7 cellular contexts compared by ENCODE assay signal in the genomic region with DNA sequence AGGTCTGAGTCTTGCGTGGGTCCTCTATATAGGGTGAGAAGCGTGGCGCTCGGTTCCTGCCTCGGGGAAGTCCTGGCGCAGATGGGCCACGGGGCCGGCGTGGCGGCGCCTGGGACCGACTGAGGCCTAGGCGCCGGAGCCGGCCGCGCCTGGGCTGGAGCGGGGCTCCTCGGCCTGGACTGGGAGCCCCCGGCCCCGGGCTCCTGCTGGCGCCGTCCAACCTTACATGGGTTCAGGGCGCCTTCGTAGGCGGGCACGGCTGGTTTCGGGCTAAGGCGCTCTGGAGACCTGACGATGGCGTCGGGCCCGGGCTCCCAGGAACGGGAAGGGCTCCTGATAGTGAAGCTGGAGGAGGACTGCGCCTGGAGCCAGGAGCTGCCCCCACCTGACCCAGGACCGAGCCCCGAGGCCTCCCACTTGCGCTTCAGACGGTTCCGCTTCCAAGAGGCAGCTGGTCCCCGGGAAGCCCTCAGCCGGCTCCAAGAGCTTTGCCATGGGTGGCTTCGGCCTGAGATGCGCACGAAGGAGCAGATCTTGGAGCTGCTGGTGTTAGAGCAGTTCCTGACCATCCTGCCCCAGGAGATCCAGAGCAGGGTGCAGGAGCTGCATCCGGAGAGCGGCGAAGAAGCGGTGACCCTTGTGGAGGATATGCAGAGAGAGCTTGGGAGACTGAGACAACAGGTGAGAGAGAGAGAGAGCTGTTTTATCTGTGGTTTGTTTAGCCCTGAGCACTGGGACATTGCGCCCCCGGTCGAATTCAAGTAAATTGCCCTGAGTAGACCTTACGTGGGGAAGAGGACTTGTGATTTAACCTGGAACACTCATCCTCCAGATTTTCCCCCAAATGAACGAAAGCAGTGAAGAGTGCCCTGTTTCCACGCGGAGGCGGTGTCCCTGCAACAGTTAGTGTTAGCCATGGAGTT. TPM values are rescaled to one million over a fixed set of nuclear protein-coding genes. Genes with fewer than 3 reads are reported as not detected.
DNase-seq lines count a peak whose midpoint lies in the region; ATAC-seq and TF ChIP-seq lines count a peak whose summit lies in the region.

No MANE protein-coding gene starts in this region.

- ATAC-seq in GM21526 (IDR thresholded peaks at IDR 0.05; ENCODE audit: low FRiP score, unreplicated experiment) (peak; percentile 18), Panc1 (no peak), left lobe of liver (no peak), GM21825 (IDR thresholded peaks at IDR 0.05; ENCODE audit: unreplicated experiment) (no peak), GM18907 (IDR thresholded peaks at IDR 0.05; ENCODE audit: unreplicated experiment) (no peak)

- H2AFZ ChIP-seq in parathyroid adenoma: peak overlapping the region; percentile 97

- in situ Hi-C loops in Panc1 (cut with HindIII; ENCODE audit: low pct_unique_long_range_greater_than_20kb, low sequenced_read_pairs): no loop called here

- POLR2A ChIA-PET in Panc1 (lab: Charles Lee): interaction anchor here (0.6 kb wide), 1 partner anchor 366 kb away, joined by 4 read pairs; no protein-coding TSS in a partner anchor

- 6 to 8% methylated on average over 57 of the region's 57 CpGs for WGBS in esophagus, 2 donors

- no peaks in the 10 kb centered on the region for H3K27me3 ChIP-seq in Panc1 (ENCODE audit: control insufficient read depth, insufficient read depth, low read length)
- H3K27me3 ChIP-seq in esophagus (ENCODE audit: control insufficient read depth in 1 of 2, insufficient read depth in 2 of 2, low read length in 2 of 2): no peaks in the 10 kb centered on the region
- H3K27me3 ChIP-seq in parathyroid adenoma (ENCODE audit: control insufficient read depth, insufficient read depth, low read length): no peaks in the 10 kb centered on the region

- H3K9me3 ChIP-seq in Panc1 (ENCODE audit: control insufficient read depth, insufficient read depth, low read depth, low read length) (peaks cover 38% of the 10 kb centered on the region), esophagus (ENCODE audit: control insufficient read depth in 2 of 2, insufficient read depth in 1 of 2, low read depth in 1 of 2, low read length in 1 of 2) (peaks cover 3 to 17% of the 10 kb centered on the region in 2 donors), parathyroid adenoma (ENCODE audit: control insufficient read depth, low read length) (no peaks in the 10 kb centered on the region)

- BruUV-seq in Panc1 (replicated peaks; lab: Mats Ljungman, UMichigan): no TSS peak

- H3K9ac ChIP-seq in parathyroid adenoma: peak overlapping the region; percentile 90

- intact Hi-C loops in Panc1 (cut with micrococcal nuclease; ENCODE audit: unreplicated experiment): no loop called here

- CTCF ChIA-PET in Panc1 (lab: Charles Lee): interaction anchor here (1.5 kb wide), 1 partner anchor 17 kb away, joined by 6 read pairs; no protein-coding TSS in a partner anchor

- peak overlapping the region; percentile 95 for H3K27ac ChIP-seq in Panc1 (ENCODE audit: low read length)
- H3K27ac ChIP-seq in esophagus (ENCODE audit: low read depth in 2 of 2, low read length in 1 of 2): peak overlapping the region; percentile 88 to 100
- H3K27ac ChIP-seq in parathyroid adenoma: peak overlapping the region; percentile 98

- peaks cover 31% of the 10 kb centered on the region for H3K79me2 ChIP-seq in parathyroid adenoma

- peak overlapping the region; percentile 98 for H3K4me2 ChIP-seq in parathyroid adenoma (ENCODE audit: low read length)

- DNase-seq in Panc1 (ENCODE audit: low read depth, low spot score) (no peak), left lobe of liver (ENCODE audit: low spot score) (no peak)

- TF ChIP-seq CTCF in Panc1 (IDR thresholded peaks at IDR 0.05): no peak
- TF ChIP-seq CTCF in parathyroid adenoma (IDR thresholded peaks at IDR 0.05): no peak

- H3K4me1 ChIP-seq in Panc1 (ENCODE audit: control insufficient read depth, insufficient read depth, low read length): no peaks in the 10 kb centered on the region; the same call in 1 of the 2 replicates
- peaks cover 6 to 13% of the 10 kb centered on the region in 2 donors for H3K4me1 ChIP-seq in esophagus (ENCODE audit: control insufficient read depth in 2 of 2, insufficient read depth in 2 of 2, low read length in 1 of 2)
- H3K4me1 ChIP-seq in parathyroid adenoma: peaks cover 8% of the 10 kb centered on the region

- H3K36me3 ChIP-seq in Panc1 (ENCODE audit: control insufficient read depth, insufficient read depth, low read length): peaks cover 10% of the 10 kb centered on the region
- peaks cover 7 to 15% of the 10 kb centered on the region in 2 donors for H3K36me3 ChIP-seq in esophagus (ENCODE audit: control insufficient read depth in 2 of 2, insufficient read depth in 2 of 2, low read length in 1 of 2)
- no peaks in the 10 kb centered on the region for H3K36me3 ChIP-seq in parathyroid adenoma (ENCODE audit: control insufficient read depth, insufficient read depth, low read length)

- H3K4me3 ChIP-seq in Panc1 (ENCODE audit: low read depth in 2 of 2, low read length in 2 of 2) (peak overlapping the region; percentile 96 to 99), esophagus (ENCODE audit: low read depth in 1 of 2, low read length in 2 of 2) (peak overlapping the region; percentile 81 to 98), parathyroid adenoma (ENCODE audit: low read depth, low read length) (peak overlapping the region; percentile 92)

RNA-seq across cellular contexts. Expression of gene ZNF263, which starts 0.5 kb away (rescaled TPM):
- total RNA-seq in Panc1 (2021; ENCODE audit: unreplicated experiment) (53.5 TPM), left lobe of liver (8.4 TPM)
- 46.2 TPM for polyA plus RNA-seq in Panc1 (2012; ENCODE audit: insufficient read length)
- 10 to 100 TPM in 1 of 2 donors, 1 to 10 TPM in 1; 7.9 to 12.7 TPM for polyA plus RNA-seq in esophagus

RNA-seq across cellular contexts. Expression of gene TIGD7, which starts 21.4 kb away (rescaled TPM):
- total RNA-seq in Panc1 (2021; ENCODE audit: unreplicated experiment): 4.5 TPM
- 2.9 TPM for polyA plus RNA-seq in Panc1 (2012; ENCODE audit: insufficient read length)
- polyA plus RNA-seq in esophagus: 1 to 10 TPM in 1 of 2 donors, under 1 TPM in 1; 0.99 to 1.5 TPM
- total RNA-seq in left lobe of liver: 1.6 TPM

RNA-seq across cellular contexts. Expression of gene ZNF75A, which starts 21.5 kb away (rescaled TPM):
- total RNA-seq in Panc1 (2021; ENCODE audit: unreplicated experiment) (24.5 TPM), left lobe of liver (10.2 TPM)
- 13.2 TPM for polyA plus RNA-seq in Panc1 (2012; ENCODE audit: insufficient read length)
- polyA plus RNA-seq in esophagus: 10 to 100 TPM in 1 of 2 donors, 1 to 10 TPM in 1; 9.1 to 16.9 TPM

RNA-seq across cellular contexts. Expression of gene MEFV, which starts 27.4 kb away (rescaled TPM):
- 0.46 TPM for total RNA-seq in Panc1 (2021; ENCODE audit: unreplicated experiment)
- 0.19 TPM for polyA plus RNA-seq in Panc1 (2012; ENCODE audit: insufficient read length)
- under 1 TPM; 0.07 to 0.14 TPM for polyA plus RNA-seq in esophagus
- total RNA-seq in left lobe of liver: 0.88 TPM

RNA-seq across cellular contexts. Expression of gene ZNF200, which starts 48.8 kb away (rescaled TPM):
- 12.4 TPM for total RNA-seq in Panc1 (2021; ENCODE audit: unreplicated experiment)
- polyA plus RNA-seq in Panc1 (2012; ENCODE audit: insufficient read length): 6.8 TPM
- 1 to 10 TPM; 2.6 to 2.8 TPM for polyA plus RNA-seq in esophagus
- total RNA-seq in left lobe of liver: 2.2 TPM
